ENCODE assay signal across 19 cellular contexts in the genomic region with DNA sequence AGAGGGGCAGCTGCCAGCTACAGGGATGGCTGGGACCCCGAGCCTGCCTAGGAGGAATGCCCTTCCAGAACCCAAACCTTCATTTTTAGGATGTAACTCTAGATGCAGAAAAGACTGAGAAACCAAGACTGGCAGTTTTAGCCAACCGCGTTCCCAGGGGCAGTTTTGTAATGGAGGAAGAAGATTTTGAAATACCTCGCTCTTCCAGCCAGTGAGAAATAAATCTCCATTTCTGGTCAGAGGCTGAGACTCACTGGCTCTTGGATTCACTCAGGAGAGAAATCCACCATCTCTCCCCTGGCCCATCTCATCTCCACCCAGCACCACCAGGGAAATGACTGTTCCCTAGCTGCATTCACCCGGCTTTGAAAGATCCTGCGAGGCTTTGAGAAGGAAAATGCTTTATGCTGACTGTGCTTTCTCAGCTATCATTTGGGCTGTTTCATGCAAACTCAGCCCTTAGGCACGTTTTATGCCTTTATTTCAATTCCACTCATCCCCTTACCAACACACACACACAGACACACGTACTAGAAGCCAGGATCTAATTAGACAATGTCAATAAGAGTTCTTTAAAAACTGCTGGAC.
A peak's percentile ranks its signal among the peaks of the same experiment; 100 is the strongest.
DNase-seq lines count a peak whose midpoint lies in the region; ATAC-seq, FAIRE-seq and TF ChIP-seq lines count a peak whose summit lies in the region.
"Had no signal": no experiment of that assay in that cellular context is flagged by ENCODE, and none has a peak within 500 bp of the region (broad histone marks: within the 10 kb centered on the region; RNA-seq: fewer than 3 reads in every experiment).

No MANE protein-coding gene starts in this region.

- no peak overlapping the region for H3K27ac Mint-ChIP-seq in naive thymus-derived CD4-positive, alpha-beta T cell
- H3K27ac Mint-ChIP-seq in natural killer cell treated with Interleukin-12 subunit alpha and Interleukin-12 subunit beta and Interleukin-15 and Interleukin-18, amount 100 ng/mL, for 72 hours, result no peak overlapping the region
- H3K27ac Mint-ChIP-seq: activated CD8-positive, alpha-beta T cell treated with anti-CD3 and anti-CD28 coated beads for 36 hours; activated T-helper 2 cell treated with anti-CD3 and anti-CD28 coated beads, Interferon-gamma antibody, Interleukin-2, Interleukin-4, amounts not matched to agents 10 μg/mL and 5 μg/mL and 100 μg/mL, durations not matched to agents 14 hours and 24 hours and 36 hours; IgD-negative memory B cell; stimulated activated naive CD8-positive, alpha-beta T cell treated with anti-CD3 and anti-CD28 coated beads, Interleukin-15, Interleukin-2, amounts not matched to agents 100 ng/mL and 50 ng/mL, for 24 hours had no signal

- POLR2A ChIA-PET in A549 (lab: Yijun Ruan, JAX), result no interaction called here
- POLR2A ChIA-PET in naive thymus-derived CD4-positive, alpha-beta T cell (lab: Charles Lee), result no interaction called here

- no peaks in the 10 kb centered on the region for H3K36me3 Mint-ChIP-seq in naive thymus-derived CD4-positive, alpha-beta T cell
- H3K36me3 Mint-ChIP-seq in natural killer cell treated with Interleukin-12 subunit alpha and Interleukin-12 subunit beta and Interleukin-15 and Interleukin-18, amount 100 ng/mL, for 72 hours, result no peaks in the 10 kb centered on the region
- H3K36me3 Mint-ChIP-seq: IgD-negative memory B cell had no signal

- H3K27me3 ChIP-seq in right cardiac atrium (ENCODE audit: control insufficient read depth, insufficient read depth), result no peaks in the 10 kb centered on the region
- H3K27me3 ChIP-seq in naive thymus-derived CD4-positive, alpha-beta T cell (ENCODE audit: control insufficient read depth in 2 of 2, insufficient read depth in 2 of 2, low read length in 2 of 2), result no peaks in the 10 kb centered on the region
- H3K27me3 ChIP-seq: SJSA1 had no signal

- no peaks in the 10 kb centered on the region for H3K36me3 ChIP-seq in naive thymus-derived CD4-positive, alpha-beta T cell (ENCODE audit: control insufficient read depth in 2 of 3, insufficient read depth in 3 of 3, low read length in 3 of 3)
- H3K36me3 ChIP-seq: esophagus squamous epithelium, SJSA1, spleen had no signal

- no peak for TF ChIP-seq CTCF in A549 (IDR thresholded peaks at IDR 0.05)

- H3K4me1 ChIP-seq in A549, result peaks cover 16% of the 10 kb centered on the region; the same call in 2 of the 3 replicates
- no peaks in the 10 kb centered on the region for H3K4me1 ChIP-seq in right cardiac atrium (ENCODE audit: control insufficient read depth, insufficient read depth, low read length)
- no peaks in the 10 kb centered on the region for H3K4me1 ChIP-seq in naive thymus-derived CD4-positive, alpha-beta T cell (ENCODE audit: control insufficient read depth in 2 of 2, insufficient read depth in 2 of 2, low read length in 2 of 2)
- H3K4me1 ChIP-seq: esophagus squamous epithelium, spleen had no signal

- no peak for TF ChIP-seq RAD21 in A549 (conservative IDR thresholded peaks at IDR 0.05 in 1 of 2, IDR thresholded peaks at IDR 0.05 in 1 of 2)

- intact Hi-C loops in right cardiac atrium (cut with DNase I), result no loop called here
- intact Hi-C loops in naive thymus-derived CD4-positive, alpha-beta T cell (cut with micrococcal nuclease), result no loop called here

- H3K4me3 ChIP-seq in A549, result no peak overlapping the region
- H3K4me3 ChIP-seq in right cardiac atrium (ENCODE audit: low read length), result no peak overlapping the region
- H3K4me3 ChIP-seq in naive thymus-derived CD4-positive, alpha-beta T cell (ENCODE audit: low read length), result no peak overlapping the region
- H3K4me3 ChIP-seq: esophagus squamous epithelium, SJSA1, spleen had no signal

- TF ChIP-seq EP300 in A549 (IDR thresholded peaks at IDR 0.05), result no peak

- H3K9me3 ChIP-seq in A549 (no peaks in the 10 kb centered on the region), right cardiac atrium (ENCODE audit: control insufficient read depth, low read length) (no peaks in the 10 kb centered on the region)
- no peaks in the 10 kb centered on the region for H3K9me3 ChIP-seq in naive thymus-derived CD4-positive, alpha-beta T cell (ENCODE audit: control insufficient read depth in 2 of 3, low read length in 3 of 3)
- H3K9me3 ChIP-seq: esophagus squamous epithelium, spleen had no signal

- in situ Hi-C loops in KBM-7 (cut with MboI; ENCODE audit: low pct_unique_long_range_greater_than_20kb, low sequenced_read_pairs), result no loop called here

- 74% methylated on average over 8 of the region's 8 CpGs for WGBS in A549 (ENCODE audit: missing lambda C conversion rate)
- WGBS in right cardiac atrium, result 46% methylated on average over 8 of the region's 8 CpGs

- no peak overlapping the region for H3K27ac ChIP-seq in A549
- H3K27ac ChIP-seq in right cardiac atrium (ENCODE audit: low read length), result peak overlapping the region; percentile 78
- no peak overlapping the region for H3K27ac ChIP-seq in naive thymus-derived CD4-positive, alpha-beta T cell (ENCODE audit: low read depth, low read length)
- H3K27ac ChIP-seq: esophagus squamous epithelium, SJSA1, spleen had no signal

- DNase-seq in A549 (ENCODE audit: low read depth in 1 of 2, low spot score in 1 of 2) (no peak), HuH-7 (ENCODE audit: low spot score) (peak; percentile 15), amniotic epithelial cell (ENCODE audit: low read depth) (peak; percentile 78), right cardiac atrium (peak; percentile 55 to 78 (median 58)), KBM-7 (no peak), NCI-H82 (lab: John Stamatoyannopoulos, UW) (no peak)
- DNase-seq in naive thymus-derived CD4-positive, alpha-beta T cell, result no peak
- no peak for DNase-seq in natural killer cell treated with Interleukin-12 subunit alpha and Interleukin-12 subunit beta and Interleukin-15 and Interleukin-18, amount 100 ng/mL, for 72 hours (ENCODE audit: low spot score)
- DNase-seq: activated CD8-positive, alpha-beta T cell treated with anti-CD3 and anti-CD28 coated beads for 36 hours; dermis blood vessel endothelial cell; esophagus squamous epithelium; mesendoderm; NCI-H1436 treated with DMSO at 0.1 percent for 48 hours; NCI-H524 treated with DMSO at 0.1 percent for 48 hours; spleen had no signal

- ATAC-seq in A549 (no peak; a peak in 1 of 6 replicates), right cardiac atrium (peak; percentile 44 to 60)
- no peak for ATAC-seq in naive thymus-derived CD4-positive, alpha-beta T cell
- ATAC-seq in natural killer cell treated with Interleukin-12 subunit alpha and Interleukin-12 subunit beta and Interleukin-15 and Interleukin-18, amount 100 ng/mL, for 72 hours, result no peak
- ATAC-seq: activated CD8-positive, alpha-beta T cell treated with anti-CD3 and anti-CD28 coated beads for 36 hours had no signal

- H3K4me2 ChIP-seq in A549, result 0 out of 3 replicates have a peak overlapping the region, but pooled peaks have one; percentile 14

- no peak overlapping the region for H3K4me3 Mint-ChIP-seq in naive thymus-derived CD4-positive, alpha-beta T cell
- H3K4me3 Mint-ChIP-seq in natural killer cell treated with Interleukin-12 subunit alpha and Interleukin-12 subunit beta and Interleukin-15 and Interleukin-18, amount 100 ng/mL, for 72 hours, result no peak overlapping the region
- H3K4me3 Mint-ChIP-seq: activated CD8-positive, alpha-beta T cell treated with anti-CD3 and anti-CD28 coated beads for 36 hours; IgD-negative memory B cell; stimulated activated naive CD8-positive, alpha-beta T cell treated with anti-CD3 and anti-CD28 coated beads, Interleukin-15, Interleukin-2, amounts not matched to agents 100 ng/mL and 50 ng/mL, for 24 hours had no signal

- no peak for FAIRE-seq in A549 (lab: Jason Lieb, UNC)

- peaks cover 0 to 4% (median 0%) of the 10 kb centered on the region in 11 donors for H3K9me3 Mint-ChIP-seq in naive thymus-derived CD4-positive, alpha-beta T cell
- no peaks in the 10 kb centered on the region for H3K9me3 Mint-ChIP-seq in natural killer cell treated with Interleukin-12 subunit alpha and Interleukin-12 subunit beta and Interleukin-15 and Interleukin-18, amount 100 ng/mL, for 72 hours
- H3K9me3 Mint-ChIP-seq: activated CD8-positive, alpha-beta T cell treated with anti-CD3 and anti-CD28 coated beads for 36 hours; activated T-helper 2 cell treated with anti-CD3 and anti-CD28 coated beads, Interferon-gamma antibody, Interleukin-2, Interleukin-4, amounts not matched to agents 10 μg/mL and 5 μg/mL and 100 μg/mL, durations not matched to agents 14 hours and 24 hours and 36 hours; IgD-negative memory B cell; stimulated activated naive CD8-positive, alpha-beta T cell treated with anti-CD3 and anti-CD28 coated beads, Interleukin-15, Interleukin-2, amounts not matched to agents 100 ng/mL and 50 ng/mL, for 24 hours had no signal

- CTCF ChIA-PET in A549 (lab: Yijun Ruan, JAX), result interaction anchor here (0.8 to 0.9 kb wide), 2 partner anchors 9 to 61 kb away, joined by 3 read pairs; no protein-coding TSS in a partner anchor
- CTCF ChIA-PET in naive thymus-derived CD4-positive, alpha-beta T cell (lab: Charles Lee), result no interaction called here

- TF ChIP-seq POLR2A in A549 (IDR thresholded peaks at IDR 0.05; ENCODE audit: low read length), result no peak

- peaks cover 0 to 30% (median 17%) of the 10 kb centered on the region in 5 donors for H3K27me3 Mint-ChIP-seq in naive thymus-derived CD4-positive, alpha-beta T cell
- no peaks in the 10 kb centered on the region for H3K27me3 Mint-ChIP-seq in natural killer cell treated with Interleukin-12 subunit alpha and Interleukin-12 subunit beta and Interleukin-15 and Interleukin-18, amount 100 ng/mL, for 72 hours

- no peaks in the 10 kb centered on the region for H3K4me1 Mint-ChIP-seq in naive thymus-derived CD4-positive, alpha-beta T cell
- H3K4me1 Mint-ChIP-seq in natural killer cell treated with Interleukin-12 subunit alpha and Interleukin-12 subunit beta and Interleukin-15 and Interleukin-18, amount 100 ng/mL, for 72 hours (ENCODE audit: low read depth in 2 of 2), result no peaks in the 10 kb centered on the region
- H3K4me1 Mint-ChIP-seq: IgD-negative memory B cell had no signal

TF ChIP-seq in A549, 52 proteins besides CTCF, POLR2A, EP300 and RAD21:
- TF ChIP-seq ZNF302 (CRISPR knock-in tag; IDR thresholded peaks at IDR 0.05), result no peak
- TF ChIP-seq, protein P1, sequence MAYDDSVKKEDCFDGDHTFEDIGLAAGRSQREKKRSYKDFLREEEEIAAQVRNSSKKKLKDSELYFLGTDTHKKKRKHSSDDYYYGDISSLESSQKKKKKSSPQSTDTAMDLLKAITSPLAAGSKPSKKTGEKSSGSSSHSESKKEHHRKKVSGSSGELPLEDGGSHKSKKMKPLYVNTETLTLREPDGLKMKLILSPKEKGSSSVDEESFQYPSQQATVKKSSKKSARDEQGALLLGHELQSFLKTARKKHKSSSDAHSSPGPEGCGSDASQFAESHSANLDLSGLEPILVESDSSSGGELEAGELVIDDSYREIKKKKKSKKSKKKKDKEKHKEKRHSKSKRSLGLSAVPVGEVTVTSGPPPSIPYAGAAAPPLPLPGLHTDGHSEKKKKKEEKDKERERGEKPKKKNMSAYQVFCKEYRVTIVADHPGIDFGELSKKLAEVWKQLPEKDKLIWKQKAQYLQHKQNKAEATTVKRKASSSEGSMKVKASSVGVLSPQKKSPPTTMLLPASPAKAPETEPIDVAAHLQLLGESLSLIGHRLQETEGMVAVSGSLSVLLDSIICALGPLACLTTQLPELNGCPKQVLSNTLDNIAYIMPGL (CRISPR knock-in tag; IDR thresholded peaks at IDR 0.05; ENCODE audit: borderline replicate concordance), result no peak
- TF ChIP-seq MAFK (IDR thresholded peaks at IDR 0.05; ENCODE audit: partially characterized antibody), result peak; percentile 93
- no peak for TF ChIP-seq ZSCAN20 (CRISPR knock-in tag; IDR thresholded peaks at IDR 0.05)
TF ChIP-seq in A549: peak in this region for 1.

Comparison
In these comparisons a context has a peak if more than half of its experiments do, and no peak if none do; other contexts are left out.
1. ATAC-seq: peak in right cardiac atrium (2 of 2); none in A549 (0 of 2), naive thymus-derived CD4-positive, alpha-beta T cell (single experiment) and natural killer cell treated with Interleukin-12 subunit alpha and Interleukin-12 subunit beta and Interleukin-15 and Interleukin-18, amount 100 ng/mL, for 72 hours (0 of 2).
2. DNase-seq: peak in HuH-7 (single experiment), amniotic epithelial cell (single experiment) and right cardiac atrium (3 of 3); none in A549 (0 of 2), KBM-7 (single experiment), naive thymus-derived CD4-positive, alpha-beta T cell (0 of 9), natural killer cell treated with Interleukin-12 subunit alpha and Interleukin-12 subunit beta and Interleukin-15 and Interleukin-18, amount 100 ng/mL, for 72 hours (single experiment) and NCI-H82 (single experiment).